In genomic region chr12:68932123-68932700, GRCh38 we compare ENCODE assay signal across 8 cellular contexts. TPM values are rescaled to one million over a fixed set of nuclear protein-coding genes. Genes with fewer than 3 reads are reported as not detected.
DNase-seq lines count a peak whose midpoint lies in the region; ATAC-seq and TF ChIP-seq lines count a peak whose summit lies in the region.

No MANE protein-coding gene starts in this region.

- peaks cover 6% of the 10 kb centered on the region for H3K4me1 Mint-ChIP-seq in activated T-helper 17 cell treated with anti-CD3 and anti-CD28 coated beads, Interleukin-2, amount 50 U/mL, for 72 hours

- TF ChIP-seq CTCF in GM20000 (IDR thresholded peaks at IDR 0.05; ENCODE audit: extremely low read depth, missing control alignments) (no peak), right atrium auricular region (IDR thresholded peaks at IDR 0.05) (no peak), sigmoid colon (IDR thresholded peaks at IDR 0.05) (no peak)

- H3K27me3 Mint-ChIP-seq in activated T-helper 17 cell treated with anti-CD3 and anti-CD28 coated beads, Interleukin-2, amount 50 U/mL, for 72 hours = peaks cover 4% of the 10 kb centered on the region

- no peaks in the 10 kb centered on the region for H3K9me3 ChIP-seq in right atrium auricular region
- H3K9me3 ChIP-seq in sigmoid colon = no peaks in the 10 kb centered on the region

- H3K4me3 Mint-ChIP-seq in activated T-helper 17 cell treated with anti-CD3 and anti-CD28 coated beads, Interleukin-2, amount 50 U/mL, for 72 hours = peak overlapping the region; percentile 89

- H3K27ac ChIP-seq in right atrium auricular region (peak overlapping the region; percentile 56 to 57), sigmoid colon (peak overlapping the region; percentile 48 to 65 (median 60))

- peaks cover 5% of the 10 kb centered on the region for H3K36me3 Mint-ChIP-seq in activated T-helper 17 cell treated with anti-CD3 and anti-CD28 coated beads, Interleukin-2, amount 50 U/mL, for 72 hours (ENCODE audit: low read depth)

- no peak for TF ChIP-seq POLR2A in sigmoid colon (IDR thresholded peaks at IDR 0.05)

- TF ChIP-seq EP300 in sigmoid colon (IDR thresholded peaks at IDR 0.05) = no peak

- no peaks in the 10 kb centered on the region for H3K36me3 ChIP-seq in right atrium auricular region
- H3K36me3 ChIP-seq in sigmoid colon = no peaks in the 10 kb centered on the region

- peak; percentile 28 for ATAC-seq in HG03520 (IDR thresholded peaks at IDR 0.05; ENCODE audit: unreplicated experiment)
- ATAC-seq in activated T-helper 17 cell treated with anti-CD3 and anti-CD28 coated beads, Interleukin-2, amount 50 U/mL, for 72 hours (replicated peaks) = peak; percentile 39

- peak; percentile 81 for DNase-seq in DMS53 (lab: John Stamatoyannopoulos, UW)
- DNase-seq in GM20000 (ENCODE audit: low spot score) = peak; percentile 48
- no peak for DNase-seq in right atrium auricular region (ENCODE audit: low spot score)
- no peak for DNase-seq in sigmoid colon
- no peak for DNase-seq in NCI-H2196 (lab: John Stamatoyannopoulos, UW; ENCODE audit: unreplicated experiment)
- DNase-seq in NCI-H1694 (lab: John Stamatoyannopoulos, UW) = no peak

- whole genome bisulfite sequencing in sigmoid colon, 2 donors = 3 to 11% methylated on average over 9 of the region's 9 CpGs

- no peaks in the 10 kb centered on the region for H3K27me3 ChIP-seq in right atrium auricular region
- H3K27me3 ChIP-seq in sigmoid colon = peaks cover 7 to 23% (median 8%) of the 10 kb centered on the region in 3 donors

- H3K4me1 ChIP-seq in right atrium auricular region (peaks cover 0 to 14% of the 10 kb centered on the region in 2 donors), sigmoid colon (peaks cover 0 to 17% (median 13%) of the 10 kb centered on the region in 4 donors)

- intact Hi-C loops in sigmoid colon (cut with DNase I) = no loop called here

- peak overlapping the region; percentile 61 for H3K27ac Mint-ChIP-seq in activated T-helper 17 cell treated with anti-CD3 and anti-CD28 coated beads, Interleukin-2, amount 50 U/mL, for 72 hours

- H3K9me3 Mint-ChIP-seq in activated T-helper 17 cell treated with anti-CD3 and anti-CD28 coated beads, Interleukin-2, amount 50 U/mL, for 72 hours = no peaks in the 10 kb centered on the region

- H3K4me3 ChIP-seq in right atrium auricular region (peak overlapping the region; percentile 53 to 65), sigmoid colon (peak overlapping the region; percentile 25 to 59 (median 52))

RNA-seq across cellular contexts. Expression of gene CPM, which starts 0.8 kb away (rescaled TPM):
- total RNA-seq in activated T-helper 17 cell treated with anti-CD3 and anti-CD28 coated beads, Interleukin-2, amount 50 U/mL, for 72 hours = 1 to 10 TPM; 3.6 to 6.3 TPM
- total RNA-seq in right atrium auricular region (10 to 100 TPM; 19.8 to 21.9 TPM), sigmoid colon (10 to 100 TPM; 36.5 to 81.0 (median 61.2) TPM)
- 10 to 100 TPM; 15.3 to 22.7 (median 15.6) TPM for polyA plus RNA-seq in sigmoid colon

Comparison
In these comparisons a context has a peak if more than half of its experiments do, and no peak if none do; other contexts are left out.
1. DNase-seq: peak in DMS53 (single experiment) and GM20000 (single experiment); none in right atrium auricular region (single experiment), sigmoid colon (single experiment), NCI-H2196 (single experiment) and NCI-H1694 (single experiment).